In the genomic region with DNA sequence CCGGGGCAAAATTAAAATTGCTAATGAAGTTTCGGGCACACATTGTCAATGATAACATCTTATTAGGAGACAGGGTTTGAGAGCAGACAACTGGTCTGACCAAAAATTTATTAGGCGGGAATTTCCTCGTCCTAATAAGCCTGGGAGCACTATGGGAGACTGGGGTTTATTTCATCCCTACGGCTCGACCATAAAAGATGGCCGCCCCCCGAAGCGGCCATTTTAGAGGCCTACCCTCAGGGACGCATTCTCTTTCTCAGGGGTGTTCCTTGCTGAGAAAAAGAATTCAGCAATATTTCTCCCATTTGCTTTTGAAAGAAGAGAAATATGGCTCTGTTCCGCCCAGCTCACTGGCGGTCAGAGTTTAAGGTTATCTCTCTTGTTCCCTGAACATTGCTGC, we compare ENCODE assay signal across 4 cellular contexts. TPM values are rescaled to one million over a fixed set of nuclear protein-coding genes. Genes with fewer than 3 reads are reported as not detected.
DNase-seq lines count a peak whose midpoint lies in the region; ATAC-seq, FAIRE-seq and TF ChIP-seq lines count a peak whose summit lies in the region.
"Not testable (repeated sequence)": the region's sequence is repeated elsewhere in the genome, so short reads cannot be mapped to it uniquely, and the experiment has no call there.

No MANE protein-coding gene starts in this region.

- not testable (repeated sequence) for H3K27ac ChIP-seq in K562 (ENCODE audit: extremely low read depth, low read depth, low read length); H1 (ENCODE audit: low read depth, low read length); liver (ENCODE audit: low read depth in 1 of 2, low read length in 2 of 2)

- H2AK5ac ChIP-seq in H1 (ENCODE audit: low read depth, low read length), result not testable (repeated sequence)

- not testable (repeated sequence) for H3K27me3 Mint-ChIP-seq in activated CD4-positive, alpha-beta T cell treated with anti-CD3 and anti-CD28 coated beads, Interleukin-2, amount 10 ng/mL, durations not matched to agents 7 days and 5 days

- not testable (repeated sequence) for H2AFZ ChIP-seq in K562 (ENCODE audit: low read depth, low read length); H1 (ENCODE audit: low read length)

- 11% methylated on average over 12 of the region's 12 CpGs for WGBS in K562 (ENCODE audit: insufficient coverage, low coverage, missing lambda C conversion rate)
- 92% methylated on average over 12 of the region's 12 CpGs; no CpG with 5 or more reads in 1 of the 2 experiments for WGBS in H1 (ENCODE audit: extremely low coverage in 1 of 2, insufficient coverage in 1 of 2, insufficient read length in 1 of 2, insufficient replicate concordance in 2 of 2, low coverage in 1 of 2, low lambda C conversion rate in 2 of 2, missing lambda C conversion rate in 1 of 2), 2 experiments
- WGBS in liver, result 94% methylated on average over 12 of the region's 12 CpGs

- not testable (repeated sequence) for H2BK12ac ChIP-seq in H1 (ENCODE audit: low read depth, low read length)

- in situ Hi-C loops in K562 (cut with MboI), result not testable (repeated sequence)

- not testable (repeated sequence) for H3K56ac ChIP-seq in H1 (replicated peaks; ENCODE audit: insufficient read length, low read depth, low read length)

- not testable (repeated sequence) for H3K79me2 ChIP-seq in K562 (ENCODE audit: control insufficient read depth, insufficient read depth, low read length); H1 (ENCODE audit: control insufficient read depth in 1 of 2, insufficient read depth in 2 of 2, low read length in 2 of 2)

- not testable (repeated sequence) for H3K27me3 ChIP-seq in K562 (ENCODE audit: control insufficient read depth in 2 of 2, insufficient read depth in 2 of 2, low read length in 2 of 2); H1 (replicated peaks in 1 of 4; ENCODE audit: control insufficient read depth in 3 of 4, extremely low read depth in 1 of 4, insufficient read depth in 3 of 4, low read length in 3 of 4); liver (ENCODE audit: control insufficient read depth in 4 of 4, insufficient read depth in 4 of 4, low read length in 3 of 4)

- H4K5ac ChIP-seq in H1 (ENCODE audit: insufficient read length, low read depth, low read length), result not testable (repeated sequence)

- H3K23me2 ChIP-seq in H1 (ENCODE audit: low read depth, low read length), result not testable (repeated sequence)

- H3K4me1 ChIP-seq in K562 (replicated peaks in 1 of 2; ENCODE audit: control insufficient read depth in 2 of 2, insufficient read depth in 2 of 2, low read length in 2 of 2); H1 (replicated peaks in 1 of 4; ENCODE audit: control insufficient read depth in 3 of 4, insufficient read depth in 4 of 4, low read length in 3 of 4); liver (ENCODE audit: control insufficient read depth in 4 of 4, insufficient read depth in 4 of 4, low read length in 3 of 4): not testable (repeated sequence)

- not testable (repeated sequence) for H2BK120ac ChIP-seq in H1 (replicated peaks; ENCODE audit: low read depth, low read length)

- H2BK5ac ChIP-seq in H1 (ENCODE audit: low read depth, low read length), result not testable (repeated sequence)

- not testable (repeated sequence) for H3K14ac ChIP-seq in H1 (ENCODE audit: insufficient read length)

- H3K4me2 ChIP-seq in K562 (ENCODE audit: insufficient read depth, low read length); H1 (ENCODE audit: insufficient read depth in 1 of 2, low read depth in 2 of 2, low read length in 2 of 2): not testable (repeated sequence)

- H3K18ac ChIP-seq in H1 (ENCODE audit: extremely low read depth, low read length), result not testable (repeated sequence)

- TF ChIP-seq EP300 in K562 (IDR thresholded peaks at IDR 0.05; ENCODE audit: low read length); H1 (IDR thresholded peaks at IDR 0.05; ENCODE audit: borderline replicate concordance in 1 of 2, low read depth in 2 of 2, low read length in 2 of 2): not testable (repeated sequence)

- CTCF ChIA-PET in activated CD4-positive, alpha-beta T cell treated with anti-CD3 and anti-CD28 coated beads, Interleukin-2, amount 10 ng/mL, durations not matched to agents 7 days and 5 days (lab: Charles Lee); K562 (lab: Yijun Ruan, JAX; ENCODE audit: low intra/inter-chr PET ratio); H1 (lab: Charles Lee; ENCODE audit: partially characterized antibody): not testable (repeated sequence)

- not testable (repeated sequence) for H3K4me1 Mint-ChIP-seq in activated CD4-positive, alpha-beta T cell treated with anti-CD3 and anti-CD28 coated beads, Interleukin-2, amount 10 ng/mL, durations not matched to agents 7 days and 5 days

- ATAC-seq in K562, result not testable (repeated sequence)

- DNase-seq in activated CD4-positive, alpha-beta T cell treated with anti-CD3 and anti-CD28 coated beads, Interleukin-2, amount 10 ng/mL, durations not matched to agents 7 days and 5 days; K562 (ENCODE audit: extremely low read depth in 1 of 4, low spot score in 3 of 4); H1 (ENCODE audit: low read depth in 1 of 2, low spot score in 2 of 2): not testable (repeated sequence)

- H3K4ac ChIP-seq in H1 (replicated peaks; ENCODE audit: insufficient read length, low read depth, low read length), result not testable (repeated sequence)

- not testable (repeated sequence) for H3K9me3 Mint-ChIP-seq in activated CD4-positive, alpha-beta T cell treated with anti-CD3 and anti-CD28 coated beads, Interleukin-2, amount 10 ng/mL, durations not matched to agents 7 days and 5 days

- not testable (repeated sequence) for BruUV-seq in K562 (replicated peaks; lab: Mats Ljungman, UMichigan)

- H3K23ac ChIP-seq in H1 (ENCODE audit: insufficient read length), result not testable (repeated sequence)

- H3K36me3 ChIP-seq in K562 (ENCODE audit: control insufficient read depth, insufficient read depth, low read length); H1 (ENCODE audit: control insufficient read depth in 2 of 4, insufficient read depth in 4 of 4, low read length in 3 of 4); liver (ENCODE audit: control insufficient read depth in 4 of 4, insufficient read depth in 3 of 4, low read depth in 1 of 4, low read length in 3 of 4): not testable (repeated sequence)

- intact Hi-C loops in K562 (cut with micrococcal nuclease), result not testable (repeated sequence)

- not testable (repeated sequence) for H3K4me3 Mint-ChIP-seq in activated CD4-positive, alpha-beta T cell treated with anti-CD3 and anti-CD28 coated beads, Interleukin-2, amount 10 ng/mL, durations not matched to agents 7 days and 5 days

- POLR2A ChIA-PET in activated CD4-positive, alpha-beta T cell treated with anti-CD3 and anti-CD28 coated beads, Interleukin-2, amount 10 ng/mL, durations not matched to agents 7 days and 5 days (lab: Charles Lee); K562 (lab: Yijun Ruan, JAX); H1 (lab: Charles Lee; ENCODE audit: partially characterized antibody): not testable (repeated sequence)

- not testable (repeated sequence) for H3K9ac ChIP-seq in K562 (ENCODE audit: insufficient read depth in 1 of 2, low read depth in 2 of 2, low read length in 2 of 2); H1 (replicated peaks in 1 of 4; ENCODE audit: extremely low read depth in 1 of 4, low read depth in 3 of 4, low read length in 3 of 4); liver (ENCODE audit: low read depth in 1 of 2, low read length in 2 of 2)

- not testable (repeated sequence) for H4K91ac ChIP-seq in H1 (replicated peaks; ENCODE audit: insufficient read length, low read length)

- not testable (repeated sequence) for TF ChIP-seq CTCF in K562 (IDR thresholded peaks at IDR 0.05 in 2 of 3, conservative IDR thresholded peaks at IDR 0.05 in 1 of 3; ENCODE audit: insufficient read depth in 2 of 3, low read depth in 1 of 3, low read length in 3 of 3); H1 (IDR thresholded peaks at IDR 0.05; ENCODE audit: control extremely low read depth in 1 of 3, insufficient read depth in 1 of 3, low read depth in 1 of 3, low read length in 3 of 3); liver (IDR thresholded peaks at IDR 0.05; ENCODE audit: low read depth, low read length, missing input control)

- H3K4me3 ChIP-seq in K562; H1 (ENCODE audit: extremely low read depth in 1 of 4, insufficient read depth in 2 of 4, low read depth in 3 of 4, low read length in 4 of 4); liver (ENCODE audit: low read depth in 1 of 3, low read length in 3 of 3): not testable (repeated sequence)

- TF ChIP-seq RAD21 in K562 (CRISPR knock-in tag; conservative IDR thresholded peaks at IDR 0.05 in 1 of 2, IDR thresholded peaks at IDR 0.05 in 1 of 2); H1 (IDR thresholded peaks at IDR 0.05 in 1 of 2, conservative IDR thresholded peaks at IDR 0.05 in 1 of 2; ENCODE audit: low read depth in 2 of 2, low read length in 2 of 2); liver (IDR thresholded peaks at IDR 0.05): not testable (repeated sequence)

- H3K9me3 ChIP-seq in K562 (replicated peaks; ENCODE audit: control insufficient read depth, insufficient read depth, low read depth, low read length); H1 (ENCODE audit: insufficient read depth in 2 of 2, low read depth in 1 of 2, low read length in 1 of 2); liver (ENCODE audit: control insufficient read depth in 4 of 4, low read length in 3 of 4): not testable (repeated sequence)

- not testable (repeated sequence) for H2BK15ac ChIP-seq in H1 (ENCODE audit: low read length)

- H3K9me1 ChIP-seq in K562 (ENCODE audit: control insufficient read depth, insufficient read depth, low read length), result not testable (repeated sequence)

- peak overlapping the region; percentile 28 for H3K27ac Mint-ChIP-seq in activated CD4-positive, alpha-beta T cell treated with anti-CD3 and anti-CD28 coated beads, Interleukin-2, amount 10 ng/mL, durations not matched to agents 7 days and 5 days

- not testable (repeated sequence) for H4K8ac ChIP-seq in H1 (ENCODE audit: extremely low read depth, insufficient read depth, low read length)

- H2BK20ac ChIP-seq in H1 (ENCODE audit: low read length), result not testable (repeated sequence)

- not testable (repeated sequence) for H3K79me1 ChIP-seq in H1 (ENCODE audit: low read depth, low read length)

- not testable (repeated sequence) for TF ChIP-seq POLR2A in K562 (conservative IDR thresholded peaks at IDR 0.05); H1 (IDR thresholded peaks at IDR 0.05; ENCODE audit: control extremely low read depth in 1 of 2, low read depth in 2 of 2, low read length in 2 of 2)

- not testable (repeated sequence) for H4K20me1 ChIP-seq in K562 (replicated peaks; ENCODE audit: control insufficient read depth, insufficient read depth, low read length); H1 (replicated peaks in 1 of 2; ENCODE audit: control insufficient read depth in 1 of 2, insufficient read depth in 2 of 2, low read length in 2 of 2)

- not testable (repeated sequence) for H3K36me3 Mint-ChIP-seq in activated CD4-positive, alpha-beta T cell treated with anti-CD3 and anti-CD28 coated beads, Interleukin-2, amount 10 ng/mL, durations not matched to agents 7 days and 5 days (ENCODE audit: low read depth)

- not testable (repeated sequence) for FAIRE-seq in K562 (lab: Jason Lieb, UNC); H1 (lab: Jason Lieb, UNC)

RNA-seq across cellular contexts. Expression of gene EPM2A, which starts 37.9 kb away (rescaled TPM):
- 1 to 10 TPM; 4.5 to 5.7 TPM for total RNA-seq in activated CD4-positive, alpha-beta T cell treated with anti-CD3 and anti-CD28 coated beads, Interleukin-2, amount 10 ng/mL, durations not matched to agents 7 days and 5 days
- total RNA-seq in K562 (2011; cell fraction: chromatin; rRNA removed; ENCODE audit: low replicate concordance), result 4.2 and 4.5 TPM in 2 replicates
- 4.0 and 4.2 TPM in 2 replicates for total RNA-seq in K562 (2011; cell fraction: nucleolus; rRNA removed)
- 5.5 and 9.2 TPM in 2 replicates for total RNA-seq in K562 (2011; cell fraction: nucleoplasm; rRNA removed)
- 5.3 and 8.1 TPM in 2 replicates for total RNA-seq in K562 (2014; rRNA removed)
- 2.5 and 2.8 TPM in 2 replicates for total RNA-seq in K562 (2014; rRNA removed; fragmentation: Illumina TruSeq; extraction: Trizol)
- 2.8 and 3.2 TPM in 2 replicates for total RNA-seq in K562 (2015; rRNA removed; fragmentation: Illumina TruSeq; extraction: Trizol)
- 3.5 and 4.4 TPM in 2 replicates for total RNA-seq in K562 (2021)
- 2.0 and 2.5 TPM in 2 replicates for polyA plus RNA-seq in K562 (2011; rRNA removed)
- polyA plus RNA-seq in K562 (2011; cell fraction: cytosol; rRNA removed), result 1.8 and 2.2 TPM in 2 replicates
- 3.0 and 4.4 TPM in 2 replicates for polyA plus RNA-seq in K562 (2011; cell fraction: nucleus; rRNA removed)
- polyA plus RNA-seq in K562 (2012), result 1.9 TPM in 2 replicates
- 1.5 and 2.1 TPM in 2 replicates for polyA plus RNA-seq in K562 (2014; fragmentation: Illumina TruSeq; extraction: Trizol)
- polyA plus RNA-seq in K562 (2014; fragmentation: Nextera tagmentation; extraction: Ambion mirVana), result 1 to 10 TPM in 1 of 2 experiments, under 1 TPM in 1; 0.35 to 2.5 TPM
- 1.8 and 3.4 TPM in 2 replicates for polyA plus RNA-seq in K562 (2014; rRNA removed)
- 3.1 and 4.3 TPM in 2 replicates for polyA minus RNA-seq in K562 (2011; rRNA and poly(A)+ RNA removed)
- 2.4 and 2.5 TPM in 2 replicates for polyA minus RNA-seq in K562 (2011; cell fraction: cytosol; rRNA and poly(A)+ RNA removed)
- polyA minus RNA-seq in K562 (2011; cell fraction: nucleus; rRNA and poly(A)+ RNA removed), result 8.9 and 11.4 TPM in 2 replicates
- total RNA-seq in H1 (2021; fragmentation: NEBNext Ultra II Directional; extraction: Animal tissue kit (Norgen Biotek cat#: 25700)), result 5.2 and 6.2 TPM in 2 replicates
- polyA plus RNA-seq in H1 (2011; rRNA removed), result 2.3 and 3.8 TPM in 2 replicates
- polyA plus RNA-seq in H1 (2011; cell fraction: cytosol; rRNA removed), result 4.4 TPM
- polyA plus RNA-seq in H1 (2011; cell fraction: nucleus; rRNA removed), result 13.6 TPM
- 3.6 to 6.8 TPM (median 4.5 TPM) in 4 replicates for polyA plus RNA-seq in H1 (2012, experiment 1 of 2)
- polyA plus RNA-seq in H1 (2012, experiment 2 of 2), result 1.1 TPM
- 3.1 TPM for polyA plus RNA-seq in H1 (2013, experiment 1 of 2)
- 2.5 TPM for polyA plus RNA-seq in H1 (2013, experiment 2 of 2)
- polyA minus RNA-seq in H1 (2011; rRNA and poly(A)+ RNA removed), result 10.6 and 16.3 TPM in 2 replicates
- polyA minus RNA-seq in H1 (2011; cell fraction: cytosol; rRNA and poly(A)+ RNA removed), result 5.2 TPM
- polyA minus RNA-seq in H1 (2011; cell fraction: nucleus; rRNA and poly(A)+ RNA removed), result 63.1 TPM
- 10 to 100 TPM in 1 of 2 donors, 1 to 10 TPM in 1; 6.2 to 13.0 TPM for total RNA-seq in liver
- 1 to 10 TPM; 3.7 to 4.1 TPM for polyA plus RNA-seq in liver
